ENCODE assay signal across 11 cellular contexts in genomic region chr15:89812126-89812846, GRCh38. TPM values are rescaled to one million over a fixed set of nuclear protein-coding genes. Genes with fewer than 3 reads are reported as not detected.
DNase-seq lines count a peak whose midpoint lies in the region; ATAC-seq and TF ChIP-seq lines count a peak whose summit lies in the region.
"Had no signal": no experiment of that assay in that cellular context is flagged by ENCODE, and none has a peak within 500 bp of the region (broad histone marks: within the 10 kb centered on the region; RNA-seq: fewer than 3 reads in every experiment).

No MANE protein-coding gene starts in this region.

- no peaks in the 10 kb centered on the region for H3K79me2 ChIP-seq in mesendoderm (ENCODE audit: control insufficient read depth, insufficient read depth, low read length)
- no peaks in the 10 kb centered on the region for H3K79me2 ChIP-seq in H9 (ENCODE audit: insufficient read depth, low read length)

- H2AK5ac ChIP-seq in mesendoderm (ENCODE audit: low read length), result no peak overlapping the region
- H2AK5ac ChIP-seq in H9 (ENCODE audit: insufficient read length, low read length), result no peak overlapping the region

- H3K23ac ChIP-seq in mesendoderm (ENCODE audit: low read length), result no peak overlapping the region
- H3K23ac ChIP-seq in H9 (ENCODE audit: insufficient read length, low read depth, low read length), result no peak overlapping the region

- H3K36me3 ChIP-seq in mucosa of rectum (ENCODE audit: control insufficient read depth in 2 of 2, insufficient read depth in 2 of 2, low read length in 2 of 2) (no peaks in the 10 kb centered on the region), mesendoderm (ENCODE audit: control insufficient read depth, insufficient read depth, low read length) (no peaks in the 10 kb centered on the region)

- no peak overlapping the region for H2BK120ac ChIP-seq in mesendoderm (ENCODE audit: low read depth, low read length)
- H2BK120ac ChIP-seq in H9 (ENCODE audit: low read depth, low read length, poor library complexity, severe bottlenecking), result no peak overlapping the region

- peaks cover 4 to 17% of the 10 kb centered on the region in 2 donors for H3K4me1 ChIP-seq in mucosa of rectum (ENCODE audit: control insufficient read depth in 2 of 2, insufficient read depth in 2 of 2, low read length in 2 of 2)
- H3K4me1 ChIP-seq in mesendoderm (ENCODE audit: control insufficient read depth, low read depth, low read length), result no peaks in the 10 kb centered on the region
- H3K4me1 ChIP-seq in H9 (ENCODE audit: insufficient read depth, low read length), result no peaks in the 10 kb centered on the region

- H3K36me3 Mint-ChIP-seq in H9 (ENCODE audit: insufficient read depth in 1 of 3, low read depth in 3 of 3), result peaks cover 0 to 11% (median 0%) of the 10 kb centered on the region in 3 experiments; a peak in 2 of 7 replicates

- DNase-seq in A172 (ENCODE audit: low spot score) (peak; percentile 73), LHCN-M2 (ENCODE audit: low read depth) (peak; percentile 55), epithelial cell of proximal tubule (ENCODE audit: low read depth) (no peak), mesendoderm (no peak), H9 (no peak), activated gamma-delta T cell (lab: John Stamatoyannopoulos, UW) (no peak)
- DNase-seq: kidney glomerular epithelial cell had no signal

- H2AFZ ChIP-seq in H9 (ENCODE audit: low read length), result no peak overlapping the region
- H2AFZ ChIP-seq: GM23338 had no signal

- TF ChIP-seq CTCF in epithelial cell of proximal tubule (conservative IDR thresholded peaks at IDR 0.05; ENCODE audit: low read depth, low read length) (no peak), H9 (conservative IDR thresholded peaks at IDR 0.05) (no peak)

- no peak for ATAC-seq in GM19351 (IDR thresholded peaks at IDR 0.05; ENCODE audit: unreplicated experiment)
- ATAC-seq: GM23338 had no signal

- no peak overlapping the region for H2BK20ac ChIP-seq in H9 (ENCODE audit: low read depth, low read length, poor library complexity, severe bottlenecking)

- H4K8ac ChIP-seq in mesendoderm (ENCODE audit: low read depth, low read length) (no peak overlapping the region), H9 (replicated peaks; ENCODE audit: insufficient read length, low read depth, low read length) (no peak overlapping the region)

- H3K18ac ChIP-seq in mesendoderm (ENCODE audit: low read length) (no peak overlapping the region), H9 (ENCODE audit: insufficient read length, low read depth, low read length) (no peak overlapping the region)

- no peak overlapping the region for H3T11ph ChIP-seq in H9 (ENCODE audit: low read length)

- H4K5ac ChIP-seq in mesendoderm (ENCODE audit: low read length), result no peak overlapping the region
- no peak overlapping the region for H4K5ac ChIP-seq in H9 (ENCODE audit: insufficient read length, low read depth, low read length)

- no peak overlapping the region for H3K4ac ChIP-seq in mesendoderm (ENCODE audit: low read depth, low read length)
- no peak overlapping the region for H3K4ac ChIP-seq in H9 (ENCODE audit: low read depth, low read length)

- H3K9ac ChIP-seq in mucosa of rectum (ENCODE audit: low read depth in 1 of 2, low read length in 2 of 2), result peak overlapping the region in 1 of 2 donors; percentile 60
- no peak overlapping the region for H3K9ac ChIP-seq in mesendoderm (ENCODE audit: low read length)
- no peak overlapping the region for H3K9ac ChIP-seq in H9 (ENCODE audit: extremely low read depth, insufficient read length, low read length)

- H3K79me1 ChIP-seq in mesendoderm (ENCODE audit: low read length), result no peaks in the 10 kb centered on the region
- H3K79me1 ChIP-seq in H9 (ENCODE audit: insufficient read depth, low read depth, low read length, poor library complexity, severe bottlenecking), result no peaks in the 10 kb centered on the region

- H3K9me3 ChIP-seq in mucosa of rectum (ENCODE audit: control insufficient read depth in 2 of 2, low read length in 2 of 2) (peaks cover 0 to 2% of the 10 kb centered on the region in 2 donors), H9 (ENCODE audit: control insufficient read depth, low read depth, low read length) (no peaks in the 10 kb centered on the region)

- H3K4me1 Mint-ChIP-seq in H9, result peaks cover 6 to 16% of the 10 kb centered on the region in 2 experiments; a peak in 3 of 4 replicates
- H3K4me1 Mint-ChIP-seq: GM23338 had no signal

- no peaks in the 10 kb centered on the region for H4K20me1 ChIP-seq in H9 (ENCODE audit: control insufficient read depth, insufficient read depth, insufficient read length)

- H4K91ac ChIP-seq in H9 (ENCODE audit: insufficient read length, low read depth, low read length), result no peak overlapping the region

- H3K9me3 Mint-ChIP-seq in H9, result peaks cover 13 to 17% of the 10 kb centered on the region in 2 experiments

- peaks cover 38% of the 10 kb centered on the region for H3K27me3 Mint-ChIP-seq in H9 (ENCODE audit: low read depth)

- H3K14ac ChIP-seq in H9 (ENCODE audit: insufficient read depth, low read length), result no peak overlapping the region

- H3K27ac Mint-ChIP-seq in H9, result no peak overlapping the region; a peak in 1 of 7 replicates
- H3K27ac Mint-ChIP-seq: GM23338 had no signal

- no peak overlapping the region for H3K4me3 Mint-ChIP-seq in H9
- H3K4me3 Mint-ChIP-seq: GM23338 had no signal

- H2BK5ac ChIP-seq in mesendoderm (ENCODE audit: low read length) (no peak overlapping the region), H9 (ENCODE audit: insufficient read length, low read length) (no peak overlapping the region)

- H3K27ac ChIP-seq in mucosa of rectum (ENCODE audit: low read depth in 2 of 2, low read length in 2 of 2), result peak overlapping the region; percentile 43 to 81
- H3K27ac ChIP-seq in mesendoderm (ENCODE audit: low read depth, low read length), result no peak overlapping the region
- no peak overlapping the region for H3K27ac ChIP-seq in H9 (ENCODE audit: insufficient read length, low read depth, low read length)

- H3K4me2 ChIP-seq in mesendoderm (ENCODE audit: low read length), result no peak overlapping the region
- no peak overlapping the region for H3K4me2 ChIP-seq in H9 (ENCODE audit: insufficient read depth, insufficient read length, low read length)
- H3K4me2 ChIP-seq: GM23338 had no signal

- H3K4me3 ChIP-seq in epithelial cell of proximal tubule (ENCODE audit: low read depth, low read length) (peak overlapping the region; percentile 94), mucosa of rectum (ENCODE audit: low read length in 2 of 2) (peak overlapping the region in 1 of 2 donors; percentile 9), mesendoderm (ENCODE audit: low read length) (no peak overlapping the region)
- H3K4me3 ChIP-seq: GM23338 had no signal

- peaks cover 9% of the 10 kb centered on the region for H3K23me2 ChIP-seq in H9 (ENCODE audit: insufficient read length, low read depth, low read length, poor library complexity, severe bottlenecking)

- no peak overlapping the region for H2BK12ac ChIP-seq in H9 (ENCODE audit: insufficient read length, low read depth, low read length)

- H2BK15ac ChIP-seq in mesendoderm (replicated peaks; ENCODE audit: low read depth) (no peak overlapping the region), H9 (ENCODE audit: low read depth, low read length) (no peak overlapping the region)

- H3K27me3 ChIP-seq in mucosa of rectum (ENCODE audit: control insufficient read depth in 2 of 2, insufficient read depth in 2 of 2, low read length in 2 of 2), result peaks cover 0 to 8% of the 10 kb centered on the region in 2 donors
- H3K27me3 ChIP-seq in mesendoderm (ENCODE audit: insufficient read depth, low read length, poor library complexity), result peaks cover 17% of the 10 kb centered on the region
- peaks cover 14% of the 10 kb centered on the region; the same call in 1 of the 2 replicates for H3K27me3 ChIP-seq in H9 (ENCODE audit: insufficient read depth, low read length)

- no CpG with 5 or more reads among the region's 8 CpGs for WGBS in mesendoderm (ENCODE audit: extremely low coverage, insufficient coverage, low lambda C conversion rate)
- no CpG with 5 or more reads among the region's 8 CpGs for WGBS in H9 (ENCODE audit: extremely low coverage, insufficient read length, low lambda C conversion rate)

- no peak overlapping the region for H3K56ac ChIP-seq in mesendoderm (ENCODE audit: low read length)
- no peak overlapping the region for H3K56ac ChIP-seq in H9 (ENCODE audit: insufficient read length, low read depth, low read length)

RNA-seq across cellular contexts. Expression of gene ANPEP, which starts 2.4 kb away (rescaled TPM):
- total RNA-seq in A172 (2014; rRNA removed; shearing (Covaris generic)), result 1.7 and 3.6 TPM in 2 replicates
- total RNA-seq in LHCN-M2 (2014; rRNA removed) (61.8 and 73.4 TPM in 2 replicates), epithelial cell of proximal tubule (8.6 and 44.9 TPM in 2 replicates), H9 (2021) (3.5 and 3.6 TPM in 2 replicates)
- polyA plus RNA-seq in LHCN-M2 (2012), result 29.5 TPM
- 0.60 TPM for polyA plus RNA-seq in mesendoderm (2013, experiment 1 of 2)
- 0.55 TPM for polyA plus RNA-seq in mesendoderm (2013, experiment 2 of 2)
- total RNA-seq: activated CD8-positive, alpha-beta memory T cell treated with anti-CD3 and anti-CD28 coated beads for 36 hours had no signal

RNA-seq across cellular contexts. Expression of gene MESP2, which starts 36.2 kb away (rescaled TPM):
- total RNA-seq in A172 (2014; rRNA removed; shearing (Covaris generic)), result not detected in 2 replicates
- total RNA-seq in LHCN-M2 (2014; rRNA removed) (0.06 and 0.45 TPM in 2 replicates), epithelial cell of proximal tubule (1.1 and 2.5 TPM in 2 replicates), H9 (2021) (0.28 TPM in 1 of 2 replicates, not detected in the other)
- polyA plus RNA-seq in LHCN-M2 (2012), result 0.35 TPM
- polyA plus RNA-seq in mesendoderm (2013, experiment 1 of 2), result 0.56 TPM
- polyA plus RNA-seq in mesendoderm (2013, experiment 2 of 2), result 0.38 TPM
- total RNA-seq: activated CD8-positive, alpha-beta memory T cell treated with anti-CD3 and anti-CD28 coated beads for 36 hours had no signal

Comparison
In these comparisons a context has a peak if more than half of its experiments do, and no peak if none do; other contexts are left out.
1. DNase-seq: peak in A172 (single experiment) and LHCN-M2 (single experiment); none in epithelial cell of proximal tubule (single experiment), mesendoderm (single experiment), H9 (single experiment) and activated gamma-delta T cell (single experiment).
2. H3K27ac ChIP-seq: peak in mucosa of rectum (2 of 2); none in mesendoderm (single experiment) and H9 (single experiment).